10 cellular contexts compared by ENCODE assay signal in the genomic region with DNA sequence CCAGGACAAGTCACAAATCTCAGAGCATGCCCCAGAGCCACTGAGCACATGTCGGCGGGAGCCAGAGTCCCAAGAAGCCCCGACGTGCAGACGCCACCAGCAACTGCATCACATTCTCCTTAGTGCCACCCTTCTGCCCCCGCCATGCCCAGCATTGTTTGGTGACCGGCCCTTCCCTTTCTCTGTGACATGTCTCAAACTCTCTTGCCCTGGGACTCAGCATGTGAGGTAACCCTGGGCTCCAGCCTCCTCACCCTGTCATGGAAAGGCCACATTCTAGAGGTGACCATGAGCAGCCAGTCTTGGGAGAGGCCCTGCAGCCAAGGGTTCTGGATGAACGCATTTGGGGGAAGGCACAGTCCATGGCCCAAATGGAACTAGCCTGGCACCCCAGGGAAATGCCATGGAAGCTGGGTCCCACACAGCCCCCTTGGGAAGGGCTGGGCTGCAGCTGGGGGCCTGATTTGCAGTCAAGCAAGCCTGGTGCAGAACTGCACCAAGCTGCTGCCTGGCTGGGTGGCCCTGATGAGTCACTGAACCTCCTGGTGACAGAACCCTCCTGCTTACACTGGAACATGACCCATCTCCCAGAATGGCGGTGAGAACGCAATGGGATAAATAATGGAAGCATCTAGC.
DNase-seq lines count a peak whose midpoint lies in the region; ATAC-seq and TF ChIP-seq lines count a peak whose summit lies in the region.
"Had no signal": no experiment of that assay in that cellular context is flagged by ENCODE, and none has a peak within 500 bp of the region (broad histone marks: within the 10 kb centered on the region; RNA-seq: fewer than 3 reads in every experiment).

No MANE protein-coding gene starts in this region.

- CTCF ChIA-PET in activated naive CD4-positive, alpha-beta T cell treated with anti-CD3 and anti-CD28 coated beads, Interleukin-2, amount 10 ng/mL, durations not matched to agents 7 days and 5 days (lab: Charles Lee) = interaction anchor here (0.8 to 3.8 kb wide), 10 partner anchors 9 to 238 kb away, joined by 3 to 26 read pairs (median 4); no protein-coding TSS in a partner anchor

- peaks cover 74% of the 10 kb centered on the region for H3K36me3 Mint-ChIP-seq in activated naive CD4-positive, alpha-beta T cell treated with anti-CD3 and anti-CD28 coated beads, Interleukin-2, amount 10 ng/mL, durations not matched to agents 7 days and 5 days
- H3K36me3 Mint-ChIP-seq in activated naive CD4-positive, alpha-beta T cell treated with anti-CD3 and anti-CD28 coated beads, Interleukin-2, amount 50 U/mL, for 72 hours = peaks cover 6 to 10% of the 10 kb centered on the region in 2 donors
- peaks cover 2% of the 10 kb centered on the region for H3K36me3 Mint-ChIP-seq in T-helper 17 cell (ENCODE audit: low read depth)

- no peak for TF ChIP-seq CTCF in brain microvascular endothelial cell (IDR thresholded peaks at IDR 0.05; ENCODE audit: low read depth, low read length, missing control alignments)

- ATAC-seq in activated naive CD4-positive, alpha-beta T cell treated with anti-CD3 and anti-CD28 coated beads, Interleukin-2, amount 50 U/mL, for 72 hours = no peak
- no peak for ATAC-seq in T-helper 17 cell
- no peak for ATAC-seq in left ventricle myocardium superior
- no peak for ATAC-seq in stimulated activated naive CD8-positive, alpha-beta T cell treated with anti-CD3 and anti-CD28 coated beads, Interleukin-15, amount 100 ng/mL, for 72 hours

- in situ Hi-C loops in brain microvascular endothelial cell (cut with HindIII; ENCODE audit: low pct_ligation_motif_present, low sequenced_read_pairs) = loop anchor here (25.0 kb wide), 2 partner anchors 193 to 793 kb away; no protein-coding TSS in a partner anchor
- in situ Hi-C loops in G401 (cut with HindIII; ENCODE audit: low sequenced_read_pairs) = no loop called here

- peaks cover 53% of the 10 kb centered on the region for H3K4me1 Mint-ChIP-seq in activated naive CD4-positive, alpha-beta T cell treated with anti-CD3 and anti-CD28 coated beads, Interleukin-2, amount 10 ng/mL, durations not matched to agents 7 days and 5 days
- H3K4me1 Mint-ChIP-seq in T-helper 17 cell = peaks cover 50% of the 10 kb centered on the region
- H3K4me1 Mint-ChIP-seq in stimulated activated naive CD8-positive, alpha-beta T cell treated with anti-CD3 and anti-CD28 coated beads, Interleukin-15, amount 100 ng/mL, for 72 hours = peaks cover 1% of the 10 kb centered on the region

- no peak for DNase-seq in activated naive CD4-positive, alpha-beta T cell treated with anti-CD3 and anti-CD28 coated beads, Interleukin-2, amount 10 ng/mL, durations not matched to agents 7 days and 5 days
- DNase-seq in activated naive CD4-positive, alpha-beta T cell treated with anti-CD3 and anti-CD28 coated beads, Interleukin-2, amount 50 U/mL, for 72 hours (ENCODE audit: low spot score in 2 of 2) = no peak
- DNase-seq in T-helper 17 cell (peak in 1 of 3 donors; percentile 9), left ventricle myocardium superior (peak; percentile 21), brain microvascular endothelial cell (no peak), NCI-H146 (lab: John Stamatoyannopoulos, UW) (no peak), G401 (ENCODE audit: low spot score) (no peak)
- no peak for DNase-seq in stimulated activated naive CD8-positive, alpha-beta T cell treated with anti-CD3 and anti-CD28 coated beads, Interleukin-15, amount 100 ng/mL, for 72 hours
- DNase-seq: AML-193, NCI-H226 had no signal

- H3K27ac ChIP-seq in brain microvascular endothelial cell = no peak overlapping the region

- no peak overlapping the region for H3K4me3 Mint-ChIP-seq in activated naive CD4-positive, alpha-beta T cell treated with anti-CD3 and anti-CD28 coated beads, Interleukin-2, amount 10 ng/mL, durations not matched to agents 7 days and 5 days
- H3K4me3 Mint-ChIP-seq in T-helper 17 cell = peak overlapping the region; percentile 82
- H3K4me3 Mint-ChIP-seq in stimulated activated naive CD8-positive, alpha-beta T cell treated with anti-CD3 and anti-CD28 coated beads, Interleukin-15, amount 100 ng/mL, for 72 hours = peak overlapping the region; percentile 68 to 79

- H3K36me3 ChIP-seq in brain microvascular endothelial cell (replicated peaks) = no peaks in the 10 kb centered on the region

- H3K9me3 Mint-ChIP-seq in activated naive CD4-positive, alpha-beta T cell treated with anti-CD3 and anti-CD28 coated beads, Interleukin-2, amount 10 ng/mL, durations not matched to agents 7 days and 5 days = no peaks in the 10 kb centered on the region
- H3K9me3 Mint-ChIP-seq in activated naive CD4-positive, alpha-beta T cell treated with anti-CD3 and anti-CD28 coated beads, Interleukin-2, amount 50 U/mL, for 72 hours = no peaks in the 10 kb centered on the region
- no peaks in the 10 kb centered on the region for H3K9me3 Mint-ChIP-seq in stimulated activated naive CD8-positive, alpha-beta T cell treated with anti-CD3 and anti-CD28 coated beads, Interleukin-15, amount 100 ng/mL, for 72 hours

- no peaks in the 10 kb centered on the region for H3K27me3 Mint-ChIP-seq in activated naive CD4-positive, alpha-beta T cell treated with anti-CD3 and anti-CD28 coated beads, Interleukin-2, amount 10 ng/mL, durations not matched to agents 7 days and 5 days
- H3K27me3 Mint-ChIP-seq in T-helper 17 cell = no peaks in the 10 kb centered on the region
- H3K27me3 Mint-ChIP-seq in stimulated activated naive CD8-positive, alpha-beta T cell treated with anti-CD3 and anti-CD28 coated beads, Interleukin-15, amount 100 ng/mL, for 72 hours = no peaks in the 10 kb centered on the region

- H3K4me3 ChIP-seq in brain microvascular endothelial cell (ENCODE audit: low read depth, low read length) = no peak overlapping the region

- intact Hi-C loops in left ventricle myocardium superior (cut with micrococcal nuclease) = no loop called here

- peak overlapping the region; percentile 88 for H3K27ac Mint-ChIP-seq in activated naive CD4-positive, alpha-beta T cell treated with anti-CD3 and anti-CD28 coated beads, Interleukin-2, amount 10 ng/mL, durations not matched to agents 7 days and 5 days
- H3K27ac Mint-ChIP-seq in activated naive CD4-positive, alpha-beta T cell treated with anti-CD3 and anti-CD28 coated beads, Interleukin-2, amount 50 U/mL, for 72 hours = peak overlapping the region in 1 of 2 donors; percentile 96
- H3K27ac Mint-ChIP-seq in T-helper 17 cell = peak overlapping the region; percentile 87
- peak overlapping the region in 1 of 2 donors; percentile 57 for H3K27ac Mint-ChIP-seq in stimulated activated naive CD8-positive, alpha-beta T cell treated with anti-CD3 and anti-CD28 coated beads, Interleukin-15, amount 100 ng/mL, for 72 hours

- H3K27me3 ChIP-seq in brain microvascular endothelial cell (replicated peaks) = no peaks in the 10 kb centered on the region

- H3K9me3 ChIP-seq in T-helper 17 cell (ENCODE audit: control insufficient read depth, low read length, poor library complexity, severe bottlenecking) = no peaks in the 10 kb centered on the region
